ENCODE assay signal across 11 cellular contexts in genomic region chr22:38501797-38502672, GRCh38. TPM values are rescaled to one million over a fixed set of nuclear protein-coding genes. Genes with fewer than 3 reads are reported as not detected.
A peak's percentile ranks its signal among the peaks of the same experiment; 100 is the strongest.
DNase-seq lines count a peak whose midpoint lies in the region; ATAC-seq, FAIRE-seq and TF ChIP-seq lines count a peak whose summit lies in the region.
"Had no signal": no experiment of that assay in that cellular context is flagged by ENCODE, and none has a peak within 500 bp of the region (broad histone marks: within the 10 kb centered on the region; RNA-seq: fewer than 3 reads in every experiment).

No MANE protein-coding gene starts in this region.

- H3K36me3 Mint-ChIP-seq in T-cell = peaks cover 61% of the 10 kb centered on the region

- DNase-seq in SK-N-SH (no peak), T-cell (no peak), esophagus muscularis mucosa (ENCODE audit: extremely low spot score) (no peak), sigmoid colon (no peak), NCI-H187 treated with DMSO at 0.1 percent for 48 hours (lab: John Stamatoyannopoulos, UW) (no peak), kidney (no peak)
- DNase-seq in stimulated activated CD8-positive, alpha-beta memory T cell treated with anti-CD3 and anti-CD28 coated beads, Interleukin-4, amount 100 ng/mL, for 48 hours = no peak
- DNase-seq: 8988T, body of pancreas had no signal

- peaks cover 0 to 2% of the 10 kb centered on the region in 2 donors for H3K27me3 Mint-ChIP-seq in T-cell

- H3K4me1 ChIP-seq in SK-N-SH (ENCODE audit: control insufficient read depth in 1 of 2, insufficient read depth in 2 of 2, low read depth in 1 of 2, low read length in 1 of 2) (peaks cover 2 to 9% of the 10 kb centered on the region in 2 experiments; a peak in 3 of 4 replicates), esophagus muscularis mucosa (peaks cover 47 to 77% (median 72%) of the 10 kb centered on the region in 4 donors), sigmoid colon (peaks cover 0 to 74% (median 56%) of the 10 kb centered on the region in 4 donors), kidney (ENCODE audit: control insufficient read depth in 1 of 2, insufficient read depth in 1 of 2, low read depth in 1 of 2, low read length in 2 of 2) (peaks cover 20 to 21% of the 10 kb centered on the region in 2 donors)

- peaks cover 70% of the 10 kb centered on the region for H4K20me1 ChIP-seq in SK-N-SH (ENCODE audit: insufficient read depth)

- no peak for TF ChIP-seq CTCF in SK-N-SH (IDR thresholded peaks at IDR 0.05)
- no peak for TF ChIP-seq CTCF in esophagus muscularis mucosa (IDR thresholded peaks at IDR 0.05)
- no peak for TF ChIP-seq CTCF in sigmoid colon (IDR thresholded peaks at IDR 0.05)
- no peak for TF ChIP-seq CTCF in kidney (IDR thresholded peaks at IDR 0.05; ENCODE audit: borderline replicate concordance, extremely low read depth, insufficient read depth)

- H3K9me3 ChIP-seq in SK-N-SH (no peaks in the 10 kb centered on the region), esophagus muscularis mucosa (no peaks in the 10 kb centered on the region), sigmoid colon (no peaks in the 10 kb centered on the region), kidney (ENCODE audit: control insufficient read depth in 1 of 2, low read length in 2 of 2) (no peaks in the 10 kb centered on the region)
- H3K9me3 ChIP-seq: body of pancreas had no signal

- TF ChIP-seq POLR2A in esophagus muscularis mucosa (IDR thresholded peaks at IDR 0.05; ENCODE audit: low read depth) (no peak), sigmoid colon (IDR thresholded peaks at IDR 0.05) (no peak)

- CTCF ChIA-PET in SK-N-SH (lab: Yijun Ruan, JAX) (interaction anchor here (1.7 kb wide), 1 partner anchor 450 kb away, joined by 6 read pairs; no protein-coding TSS in a partner anchor), T-cell (lab: Charles Lee) (interaction anchor here in 1 of 2 donors (0.6 to 0.9 kb wide), 3 partner anchors 11 to 72 kb away, joined by 3 to 6 read pairs (median 4); no protein-coding TSS in a partner anchor)

- no peaks in the 10 kb centered on the region for H3K27me3 ChIP-seq in SK-N-SH (ENCODE audit: insufficient read depth)
- H3K27me3 ChIP-seq in esophagus muscularis mucosa = no peaks in the 10 kb centered on the region
- H3K27me3 ChIP-seq in sigmoid colon = no peaks in the 10 kb centered on the region
- H3K27me3 ChIP-seq: body of pancreas had no signal

- H3F3A ChIP-seq in SK-N-SH (replicated peaks; ENCODE audit: insufficient read depth) = no peaks in the 10 kb centered on the region

- peaks cover 88% of the 10 kb centered on the region for H3K79me2 ChIP-seq in SK-N-SH (ENCODE audit: insufficient read depth)

- peak overlapping the region; percentile 53 to 67 for H3K27ac Mint-ChIP-seq in T-cell

- no peak overlapping the region for H3K4me3 ChIP-seq in SK-N-SH (ENCODE audit: low read depth in 2 of 2, low read length in 1 of 2)
- H3K4me3 ChIP-seq in esophagus muscularis mucosa = peak overlapping the region; percentile 14 to 92 (median 83)
- H3K4me3 ChIP-seq in sigmoid colon = peak overlapping the region in 2 of 4 donors; percentile 73 to 89
- peak overlapping the region in 1 of 2 donors; percentile 84 for H3K4me3 ChIP-seq in kidney (ENCODE audit: low read length in 2 of 2)
- H3K4me3 ChIP-seq: body of pancreas had no signal

- TF ChIP-seq EP300 in SK-N-SH (IDR thresholded peaks at IDR 0.05; ENCODE audit: borderline replicate concordance in 1 of 2, low read depth in 1 of 2, low read length in 1 of 2) (no peak), esophagus muscularis mucosa (IDR thresholded peaks at IDR 0.05) (no peak), sigmoid colon (IDR thresholded peaks at IDR 0.05) (no peak)

- no peak for FAIRE-seq in kidney (lab: Jason Lieb, UNC)

- ATAC-seq in SK-N-SH treated with all-trans-retinoic acid at 6 μM for 48 hours (no peak), T-cell (replicated peaks in 1 of 4) (no peak)
- ATAC-seq: body of pancreas had no signal

- peak overlapping the region; percentile 91 to 99 (median 99) for H3K4me3 Mint-ChIP-seq in T-cell

- intact Hi-C loops in esophagus muscularis mucosa (cut with DNase I) (loop anchor here (10.0 kb wide), 1 partner anchor 107 kb away; no protein-coding TSS in a partner anchor), sigmoid colon (cut with DNase I) (loop anchor here (10.0 kb wide), 1 partner anchor 447 kb away; the partner anchor contains the start of gene PICK1), kidney (cut with DNase I) (no loop called here)

- 98% methylated on average over 9 of the region's 10 CpGs for WGBS in SK-N-SH (ENCODE audit: low lambda C conversion rate)
- WGBS in esophagus muscularis mucosa = 71% methylated on average over 10 of the region's 10 CpGs
- WGBS in sigmoid colon, 2 donors = 88 to 89% methylated on average over 10 of the region's 10 CpGs

- no peaks in the 10 kb centered on the region for H3K9me2 ChIP-seq in SK-N-SH

- peaks cover 30 to 36% of the 10 kb centered on the region in 2 experiments for H3K36me3 ChIP-seq in SK-N-SH (replicated peaks in 1 of 2; ENCODE audit: control insufficient read depth in 1 of 2, insufficient read depth in 2 of 2, low read length in 1 of 2)
- peaks cover 34 to 63% (median 46%) of the 10 kb centered on the region in 4 donors for H3K36me3 ChIP-seq in esophagus muscularis mucosa
- peaks cover 26 to 50% (median 36%) of the 10 kb centered on the region in 4 donors for H3K36me3 ChIP-seq in sigmoid colon
- peaks cover 23 to 52% of the 10 kb centered on the region in 2 donors for H3K36me3 ChIP-seq in kidney (ENCODE audit: control insufficient read depth in 1 of 2, insufficient read depth in 2 of 2, low read length in 2 of 2)

- H3K9ac ChIP-seq in SK-N-SH = no peak overlapping the region
- peak overlapping the region in 1 of 2 donors; percentile 99 for H3K9ac ChIP-seq in kidney (ENCODE audit: low read length in 2 of 2)

- H3K4me1 Mint-ChIP-seq in T-cell = peaks cover 68 to 74% (median 74%) of the 10 kb centered on the region in 3 donors

- no peak for TF ChIP-seq RAD21 in SK-N-SH (IDR thresholded peaks at IDR 0.05; ENCODE audit: low read length)

- no peak overlapping the region for H3K27ac ChIP-seq in SK-N-SH (ENCODE audit: low read depth in 2 of 2, low read length in 1 of 2)
- peak overlapping the region in 3 of 4 donors; percentile 99 for H3K27ac ChIP-seq in esophagus muscularis mucosa (replicated peaks in 1 of 4)
- H3K27ac ChIP-seq in sigmoid colon = peak overlapping the region; percentile 28 to 99 (median 98)
- H3K27ac ChIP-seq in kidney (ENCODE audit: low read depth in 2 of 2, low read length in 2 of 2) = no peak overlapping the region

- no peak overlapping the region for H2AFZ ChIP-seq in SK-N-SH (ENCODE audit: low read depth)

- H3K4me2 ChIP-seq in SK-N-SH = peak overlapping the region; percentile 78; the same call in 1 of the 2 replicates

- H3K9me3 Mint-ChIP-seq in T-cell = no peaks in the 10 kb centered on the region

- POLR2A ChIA-PET in SK-N-SH (lab: Yijun Ruan, JAX) = no interaction called here
- POLR2A ChIA-PET in T-cell (lab: Charles Lee) = interaction anchor here (0.6 to 1.5 kb wide), 4 partner anchors 16 to 235 kb away, joined by 3 to 7 read pairs (median 4); no protein-coding TSS in a partner anchor

TF ChIP-seq in SK-N-SH, 30 proteins besides CTCF, POLR2A, EP300 and RAD21:
- TF ChIP-seq SIN3A (IDR thresholded peaks at IDR 0.05; ENCODE audit: borderline replicate concordance, low read depth, low read length) (no peak), FOXJ3 (CRISPR knock-in tag; IDR thresholded peaks at IDR 0.05) (no peak)

TF ChIP-seq in SK-N-SH treated with all-trans-retinoic acid at 6 μM for 48 hours, 23 proteins besides CTCF, POLR2A, EP300 and RAD21:
- TF ChIP-seq ZC3H10 (CRISPR knock-in tag; IDR thresholded peaks at IDR 0.05) = no peak
- no peak for TF ChIP-seq RARB (CRISPR knock-in tag; IDR thresholded peaks at IDR 0.05)
- no peak for TF ChIP-seq ISL1 (CRISPR knock-in tag; IDR thresholded peaks at IDR 0.05)
- TF ChIP-seq PPARA (CRISPR knock-in tag; IDR thresholded peaks at IDR 0.05; ENCODE audit: borderline replicate concordance) = no peak
- TF ChIP-seq OSR1 (CRISPR knock-in tag; IDR thresholded peaks at IDR 0.05) = no peak
- TF ChIP-seq ZNF565 (CRISPR knock-in tag; conservative IDR thresholded peaks at IDR 0.05; ENCODE audit: low read depth) = no peak
- TF ChIP-seq ZNF8 (CRISPR knock-in tag; IDR thresholded peaks at IDR 0.05) = no peak

RNA-seq across cellular contexts. Expression of gene DDX17, which starts 4.1 kb away (rescaled TPM):
- polyA plus RNA-seq in SK-N-SH (2012; rRNA removed) (111 and 178 TPM in 2 replicates), sigmoid colon (100 to 1,000 TPM in 1 of 3 donors, 10 to 100 TPM in 2; 54.7 to 175 (median 62.0) TPM), kidney (ENCODE audit: insufficient read depth, low read depth, low replicate concordance) (133 TPM)
- 76.6 and 90.6 TPM in 2 replicates for polyA plus RNA-seq in SK-N-SH (2012; cell fraction: cytosol; rRNA removed)
- polyA plus RNA-seq in SK-N-SH (2012; cell fraction: nucleus; rRNA removed) = 338 and 400 TPM in 2 replicates
- total RNA-seq in T-cell (100 to 1,000 TPM; 589 to 907 (median 850) TPM), esophagus muscularis mucosa (1,000 to 10,000 TPM in 1 of 4 donors, 100 to 1,000 TPM in 3; 327 to 1,333 (median 592) TPM), sigmoid colon (100 to 1,000 TPM; 504 to 630 (median 591) TPM), kidney (509 TPM)

RNA-seq across cellular contexts. Expression of gene KDELR3, which starts 34.1 kb away (rescaled TPM):
- polyA plus RNA-seq in SK-N-SH (2012; rRNA removed) (16.5 and 17.1 TPM in 2 replicates), sigmoid colon (10 to 100 TPM in 2 of 3 donors, 1 to 10 TPM in 1; 7.4 to 14.3 (median 10.2) TPM), kidney (ENCODE audit: insufficient read depth, low read depth, low replicate concordance) (11.4 TPM)
- 17.9 and 19.3 TPM in 2 replicates for polyA plus RNA-seq in SK-N-SH (2012; cell fraction: cytosol; rRNA removed)
- polyA plus RNA-seq in SK-N-SH (2012; cell fraction: nucleus; rRNA removed) = 7.7 and 13.2 TPM in 2 replicates
- total RNA-seq in T-cell (under 1 TPM in 3 of 5 donors, not detected in 2; 0.20 to 0.29 (median 0.25) TPM), esophagus muscularis mucosa (10 to 100 TPM in 1 of 4 donors, 1 to 10 TPM in 3; 3.5 to 12.9 (median 7.0) TPM), sigmoid colon (1 to 10 TPM; 2.5 to 5.5 (median 2.9) TPM), kidney (16.7 TPM)

RNA-seq across cellular contexts. Expression of gene KCNJ4, which starts 47.0 kb away (rescaled TPM):
- not detected in 2 replicates for polyA plus RNA-seq in SK-N-SH (2012; rRNA removed)
- not detected in 2 replicates for polyA plus RNA-seq in SK-N-SH (2012; cell fraction: cytosol; rRNA removed)
- not detected in 2 replicates for polyA plus RNA-seq in SK-N-SH (2012; cell fraction: nucleus; rRNA removed)
- not detected for total RNA-seq in T-cell
- not detected for total RNA-seq in esophagus muscularis mucosa
- not detected for total RNA-seq in sigmoid colon
- polyA plus RNA-seq in sigmoid colon = under 1 TPM in 1 of 3 donors, not detected in 2; 0.03 TPM
- total RNA-seq in kidney = 0.13 TPM
- not detected for polyA plus RNA-seq in kidney (ENCODE audit: insufficient read depth, low read depth, low replicate concordance)
- total RNA-seq: body of pancreas, glomerular endothelial cell had no signal

Comparison
In these comparisons a context has a peak if more than half of its experiments do, and no peak if none do; other contexts are left out.
1. H3K27ac ChIP-seq: peak in esophagus muscularis mucosa (3 of 4) and sigmoid colon (4 of 4); none in SK-N-SH (0 of 2) and kidney (0 of 2).
2. H3K4me3 ChIP-seq: peak in esophagus muscularis mucosa (4 of 4); none in SK-N-SH (0 of 2).